In the genomic region with DNA sequence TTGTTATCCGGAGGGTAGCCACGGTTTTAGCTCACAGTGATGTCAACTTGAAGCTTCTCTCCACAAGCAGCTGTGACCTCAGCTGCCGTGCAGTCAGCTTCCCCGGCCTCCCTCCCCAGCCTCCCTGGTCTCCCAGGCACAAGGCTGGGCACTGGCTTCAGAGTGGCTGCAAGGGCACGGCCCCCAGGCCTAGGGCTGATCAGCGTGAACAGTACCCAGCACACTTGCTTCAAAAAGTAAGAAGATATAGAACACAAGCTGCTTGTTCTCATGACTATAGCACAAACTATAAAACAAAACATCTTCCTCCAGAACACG, we compare ENCODE assay signal across 15 cellular contexts.
DNase-seq lines count a peak whose midpoint lies in the region; ATAC-seq and TF ChIP-seq lines count a peak whose summit lies in the region.
"Had no signal": no experiment of that assay in that cellular context is flagged by ENCODE, and none has a peak within 500 bp of the region (broad histone marks: within the 10 kb centered on the region; RNA-seq: fewer than 3 reads in every experiment).

No MANE protein-coding gene starts in this region.

- TF ChIP-seq CTCF in Peyer's patch (IDR thresholded peaks at IDR 0.05) (no peak), smooth muscle cell (IDR thresholded peaks at IDR 0.05; ENCODE audit: borderline replicate concordance, insufficient read depth, poor library complexity, severe bottlenecking) (no peak)

- no peak for TF ChIP-seq POLR2A in Peyer's patch (IDR thresholded peaks at IDR 0.05)

- peaks cover 12% of the 10 kb centered on the region for H3K4me1 ChIP-seq in ACC112 (ENCODE audit: control insufficient read depth, insufficient read depth, low read length, unreplicated experiment)
- H3K4me1 ChIP-seq in Peyer's patch = no peaks in the 10 kb centered on the region
- no peaks in the 10 kb centered on the region for H3K4me1 ChIP-seq in smooth muscle cell (ENCODE audit: low read depth)
- no peaks in the 10 kb centered on the region for H3K4me1 ChIP-seq in Karpas-422 (ENCODE audit: low read length)
- H3K4me1 ChIP-seq: parathyroid adenoma had no signal

- no peaks in the 10 kb centered on the region for H3K9me3 ChIP-seq in Peyer's patch
- H3K9me3 ChIP-seq in smooth muscle cell (replicated peaks; ENCODE audit: low read depth) = no peaks in the 10 kb centered on the region
- no peaks in the 10 kb centered on the region for H3K9me3 ChIP-seq in Karpas-422 (ENCODE audit: low read length)

- 95% methylated on average over 7 of the region's 7 CpGs for WGBS in smooth muscle cell (ENCODE audit: low lambda C conversion rate)

- H4K20me1 ChIP-seq in smooth muscle cell (ENCODE audit: low read depth) = no peaks in the 10 kb centered on the region
- H4K20me1 ChIP-seq in Karpas-422 (ENCODE audit: insufficient read depth, low read depth, low read length) = no peaks in the 10 kb centered on the region

- no peaks in the 10 kb centered on the region for H3K9me2 ChIP-seq in Karpas-422 (replicated peaks; ENCODE audit: insufficient read depth, low read length)

- no peak overlapping the region for H3K4me2 ChIP-seq in smooth muscle cell
- no peak overlapping the region for H3K4me2 ChIP-seq in Karpas-422 (ENCODE audit: low read depth, low read length, poor library complexity, severe bottlenecking)

- peak overlapping the region; percentile 83 for H3K27ac ChIP-seq in ACC112 (ENCODE audit: low read depth, low read length)
- H3K27ac ChIP-seq in Peyer's patch = peak overlapping the region; percentile 57 to 82 (median 68)
- peak overlapping the region; percentile 85 for H3K27ac ChIP-seq in smooth muscle cell (ENCODE audit: low read depth)
- H3K27ac ChIP-seq in Karpas-422 (ENCODE audit: low read length) = no peak overlapping the region
- H3K27ac ChIP-seq: parathyroid adenoma, WERI-Rb-1 had no signal

- H3K4me3 ChIP-seq in ACC112 (ENCODE audit: low read depth, low read length) (peak overlapping the region; percentile 63), Peyer's patch (peak overlapping the region in 1 of 4 donors; percentile 19), smooth muscle cell (no peak overlapping the region), Karpas-422 (ENCODE audit: low read length) (no peak overlapping the region)

- H2AFZ ChIP-seq in ACC112 (ENCODE audit: low read length, unreplicated experiment) (peak overlapping the region; percentile 34), smooth muscle cell (ENCODE audit: low read depth) (no peak overlapping the region), Karpas-422 (ENCODE audit: low read length) (no peak overlapping the region)
- H2AFZ ChIP-seq: parathyroid adenoma had no signal

- H3K36me3 ChIP-seq in ACC112 (ENCODE audit: insufficient read depth, low read length) (no peaks in the 10 kb centered on the region), Peyer's patch (no peaks in the 10 kb centered on the region), smooth muscle cell (ENCODE audit: low read depth) (no peaks in the 10 kb centered on the region), Karpas-422 (ENCODE audit: insufficient read depth, low read length) (no peaks in the 10 kb centered on the region)
- H3K36me3 ChIP-seq: WERI-Rb-1 had no signal

- no peaks in the 10 kb centered on the region for H3F3A ChIP-seq in smooth muscle cell (ENCODE audit: low read depth)

- H3K9ac ChIP-seq in smooth muscle cell (ENCODE audit: low read depth) = no peak overlapping the region
- H3K9ac ChIP-seq in Karpas-422 (ENCODE audit: low read length) = no peak overlapping the region
- H3K9ac ChIP-seq: parathyroid adenoma had no signal

- H3K79me2 ChIP-seq in ACC112 (ENCODE audit: control insufficient read depth, insufficient read depth, low read length, unreplicated experiment) (no peaks in the 10 kb centered on the region), smooth muscle cell (ENCODE audit: low read depth) (no peaks in the 10 kb centered on the region), Karpas-422 (ENCODE audit: low read length) (no peaks in the 10 kb centered on the region)
- H3K79me2 ChIP-seq: parathyroid adenoma had no signal

- ATAC-seq in HG03432 (IDR thresholded peaks at IDR 0.05; ENCODE audit: unreplicated experiment) (no peak), HG03469 (IDR thresholded peaks at IDR 0.05; ENCODE audit: unreplicated experiment) (no peak)

- H3K27me3 ChIP-seq in ACC112 (ENCODE audit: insufficient read depth, low read length) (no peaks in the 10 kb centered on the region), Peyer's patch (no peaks in the 10 kb centered on the region), smooth muscle cell (ENCODE audit: low read depth) (no peaks in the 10 kb centered on the region), Karpas-422 (ENCODE audit: low read length) (no peaks in the 10 kb centered on the region)
- H3K27me3 ChIP-seq: dorsolateral prefrontal cortex had no signal

- DNase-seq in Peyer's patch (no peak), iris pigment epithelial cell (ENCODE audit: low read depth) (peak; percentile 32), smooth muscle cell (lab: John Stamatoyannopoulos, UW; ENCODE audit: unreplicated experiment) (no peak), Karpas-422 (no peak), NCI-H748 (lab: John Stamatoyannopoulos, UW; ENCODE audit: unreplicated experiment) (no peak)
- DNase-seq: activated CD8-positive, alpha-beta memory T cell treated with anti-CD3 and anti-CD28 coated beads for 24 hours; activated effector memory CD4-positive, alpha-beta T cell treated with Interleukin-2 at 50 U/mL for 16 hours; DMS79; dorsolateral prefrontal cortex; H9; WERI-Rb-1 had no signal
